Comparison of ENCODE assay signal across 23 cellular contexts in the genomic region with DNA sequence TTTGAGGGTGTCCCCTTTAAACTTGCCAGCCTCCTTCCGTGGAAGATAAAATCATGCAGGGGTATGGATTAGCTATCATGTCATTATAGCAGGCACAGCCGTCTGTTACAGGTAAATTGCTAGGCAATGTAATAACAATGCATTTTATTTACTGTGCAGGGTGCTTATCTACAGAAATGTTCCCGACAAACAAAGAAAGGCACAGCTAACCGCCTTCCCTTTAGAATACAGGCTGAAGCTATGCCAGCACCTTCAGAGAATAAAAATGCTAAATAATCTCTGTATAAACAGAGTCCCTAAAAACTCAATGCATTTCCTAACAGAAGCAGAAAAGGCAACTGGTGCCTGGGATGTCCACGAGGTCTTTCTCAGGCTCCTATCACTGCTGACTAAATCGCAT.
A peak's percentile ranks its signal among the peaks of the same experiment; 100 is the strongest.
DNase-seq lines count a peak whose midpoint lies in the region; TF ChIP-seq lines count a peak whose summit lies in the region.
"Had no signal": no experiment of that assay in that cellular context is flagged by ENCODE, and none has a peak within 500 bp of the region (broad histone marks: within the 10 kb centered on the region; RNA-seq: fewer than 3 reads in every experiment).

No MANE protein-coding gene starts in this region.

- no peak overlapping the region for H3K27ac ChIP-seq in breast epithelium
- H3K27ac ChIP-seq: gastroesophageal sphincter had no signal

- H3K9me3 Mint-ChIP-seq in progenitor cell of endocrine pancreas (ENCODE audit: low read depth) = no peaks in the 10 kb centered on the region
- H3K9me3 Mint-ChIP-seq: activated naive CD4-positive, alpha-beta T cell treated with anti-CD3 and anti-CD28 coated beads, Interleukin-2, amount 50 U/mL, for 24 hours; activated T-helper 2 cell treated with anti-CD3 and anti-CD28 coated beads, Interferon-gamma antibody, Interleukin-2, Interleukin-4, amounts not matched to agents 10 μg/mL and 5 μg/mL and 100 μg/mL, durations not matched to agents 14 hours and 24 hours and 36 hours; CD4-positive, CD25-positive, alpha-beta regulatory T cell; natural killer cell; T-helper 2 cell treated with Interferon-gamma antibody and Interleukin-4, amounts not matched to agents 5 μg/mL and 100 μg/mL, for 36 hours had no signal

- H3K36me3 ChIP-seq in breast epithelium = no peaks in the 10 kb centered on the region
- H3K36me3 ChIP-seq: gastroesophageal sphincter had no signal

- in situ Hi-C loops in GM13977 (cut with MboI; ENCODE audit: low pct_unique_long_range_greater_than_20kb, low sequenced_read_pairs, unreplicated experiment) = no loop called here

- peak in 2 of 3 experiments; percentile 17 to 56 for DNase-seq in NCI-H1417 (lab: John Stamatoyannopoulos, UW)
- DNase-seq in NCI-H1417 treated with DMSO at 0.1 percent for 48 hours (lab: John Stamatoyannopoulos, UW) = no peak
- peak; percentile 74 for DNase-seq in NCI-H2029 (lab: John Stamatoyannopoulos, UW)
- peak; percentile 23 for DNase-seq in astrocyte of the hippocampus (ENCODE audit: low read depth, low spot score)
- DNase-seq in progenitor cell of endocrine pancreas (ENCODE audit: low spot score, unreplicated experiment) = no peak
- no peak for DNase-seq in breast epithelium (ENCODE audit: low spot score in 2 of 2)
- DNase-seq in GM13977 (ENCODE audit: low spot score) = no peak
- DNase-seq in SK-N-DZ (ENCODE audit: low spot score) = no peak
- DNase-seq: amygdala; CD4-positive, CD25-positive, alpha-beta regulatory T cell; H7; natural killer cell; NCI-H1105; NCI-H2107; NCI-H510A treated with DMSO at 0.1 percent for 48 hours; Right ventricle myocardium superior; stimulated activated naive CD4-positive, alpha-beta T cell had no signal

- H3K4me3 ChIP-seq in breast epithelium = no peak overlapping the region
- H3K4me3 ChIP-seq: gastroesophageal sphincter, GM12878, lung had no signal

- no peaks in the 10 kb centered on the region for H3K4me1 ChIP-seq in breast epithelium

- TF ChIP-seq CTCF in progenitor cell of endocrine pancreas (IDR thresholded peaks at IDR 0.05; ENCODE audit: unreplicated experiment) = no peak
- no peak for TF ChIP-seq CTCF in breast epithelium (IDR thresholded peaks at IDR 0.05)
- no peak for TF ChIP-seq CTCF in GM13977 (IDR thresholded peaks at IDR 0.05; ENCODE audit: extremely low read depth, insufficient read depth, missing control alignments)

- no peak for TF ChIP-seq POLR2A in breast epithelium (IDR thresholded peaks at IDR 0.05)

- peaks cover 17% of the 10 kb centered on the region for H3K4me1 Mint-ChIP-seq in progenitor cell of endocrine pancreas (ENCODE audit: low read depth)

- H3K27me3 ChIP-seq in breast epithelium = no peaks in the 10 kb centered on the region
- H3K27me3 ChIP-seq: gastroesophageal sphincter had no signal

- no peak overlapping the region for H3K4me3 Mint-ChIP-seq in progenitor cell of endocrine pancreas (ENCODE audit: low read depth)
- H3K4me3 Mint-ChIP-seq: activated naive CD4-positive, alpha-beta T cell treated with anti-CD3 and anti-CD28 coated beads, Interleukin-2, amount 50 U/mL, for 24 hours; CD4-positive, CD25-positive, alpha-beta regulatory T cell; natural killer cell; T-helper 2 cell treated with Interferon-gamma antibody and Interleukin-4, amounts not matched to agents 5 μg/mL and 100 μg/mL, for 36 hours had no signal

- H3K9me3 ChIP-seq in breast epithelium = no peaks in the 10 kb centered on the region
- H3K9me3 ChIP-seq: gastroesophageal sphincter had no signal

- H3K27ac Mint-ChIP-seq in progenitor cell of endocrine pancreas = peak overlapping the region; percentile 42
- H3K27ac Mint-ChIP-seq: activated naive CD4-positive, alpha-beta T cell treated with anti-CD3 and anti-CD28 coated beads, Interleukin-2, amount 50 U/mL, for 24 hours; activated T-helper 2 cell treated with anti-CD3 and anti-CD28 coated beads, Interferon-gamma antibody, Interleukin-2, Interleukin-4, amounts not matched to agents 10 μg/mL and 5 μg/mL and 100 μg/mL, durations not matched to agents 14 hours and 24 hours and 36 hours; CD4-positive, CD25-positive, alpha-beta regulatory T cell; natural killer cell; T-helper 2 cell treated with Interferon-gamma antibody and Interleukin-4, amounts not matched to agents 5 μg/mL and 100 μg/mL, for 36 hours had no signal

- no peaks in the 10 kb centered on the region for H3K36me3 Mint-ChIP-seq in progenitor cell of endocrine pancreas (ENCODE audit: insufficient read depth)
- H3K36me3 Mint-ChIP-seq: activated naive CD4-positive, alpha-beta T cell treated with anti-CD3 and anti-CD28 coated beads, Interleukin-2, amount 50 U/mL, for 24 hours; CD4-positive, CD25-positive, alpha-beta regulatory T cell; natural killer cell had no signal

- H3K27me3 Mint-ChIP-seq in progenitor cell of endocrine pancreas = peaks cover 24% of the 10 kb centered on the region

- intact Hi-C loops in breast epithelium (cut with DNase I; ENCODE audit: low total_unique reads) = no loop called here

Comparison
In these comparisons a context has a peak if more than half of its experiments do, and no peak if none do; other contexts are left out.
1. DNase-seq: peak in NCI-H1417 (2 of 3), NCI-H2029 (single experiment) and astrocyte of the hippocampus (single experiment); none in NCI-H1417 treated with DMSO at 0.1 percent for 48 hours (single experiment), progenitor cell of endocrine pancreas (single experiment), breast epithelium (0 of 2), GM13977 (single experiment) and SK-N-DZ (single experiment).